In the genomic region with DNA sequence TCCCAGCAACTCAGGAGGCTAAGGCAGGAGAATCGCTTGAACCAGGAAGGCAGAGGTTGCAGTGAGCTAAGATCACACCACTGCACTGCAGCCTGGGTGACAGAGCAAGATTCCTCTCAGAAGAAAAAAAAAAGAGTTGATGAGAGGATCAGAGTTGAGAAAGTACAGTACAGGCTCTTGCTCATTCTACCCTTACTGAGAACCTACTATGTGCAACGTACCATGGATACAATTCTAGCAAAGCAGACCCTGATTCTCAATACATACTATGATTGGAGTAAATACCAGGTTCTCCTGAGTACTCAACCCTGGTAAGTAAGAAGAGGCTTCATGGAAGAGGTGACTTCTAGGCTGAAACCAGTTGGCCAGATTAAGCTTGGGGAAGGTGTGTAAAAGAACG, we compare ENCODE assay signal across 16 cellular contexts. TPM values are rescaled to one million over a fixed set of nuclear protein-coding genes. Genes with fewer than 3 reads are reported as not detected.
DNase-seq lines count a peak whose midpoint lies in the region; ATAC-seq, FAIRE-seq and TF ChIP-seq lines count a peak whose summit lies in the region.
"Had no signal": no experiment of that assay in that cellular context is flagged by ENCODE, and none has a peak within 500 bp of the region (broad histone marks: within the 10 kb centered on the region; RNA-seq: fewer than 3 reads in every experiment).

No MANE protein-coding gene starts in this region.

- H3K36me3 Mint-ChIP-seq in activated T-helper 2 cell treated with anti-CD3 and anti-CD28 coated beads, Interferon-gamma antibody, Interleukin-2, Interleukin-4, amounts not matched to agents 10 μg/mL and 5 μg/mL and 100 μg/mL, durations not matched to agents 14 hours and 24 hours and 36 hours (ENCODE audit: low read depth) = peaks cover 50% of the 10 kb centered on the region

- H3K27ac ChIP-seq in A549 = peak overlapping the region; percentile 92 to 93
- H3K27ac ChIP-seq in DND-41 (ENCODE audit: low read length) = peak overlapping the region; percentile 97
- peak overlapping the region; percentile 84 to 91 for H3K27ac ChIP-seq in liver (ENCODE audit: low read depth in 1 of 2, low read length in 2 of 2)

- peak overlapping the region; percentile 38 for H3K4me3 ChIP-seq in A549
- peak overlapping the region in 1 of 2 experiments; percentile 60; a peak in 2 of 4 replicates for H3K4me3 ChIP-seq in DND-41 (ENCODE audit: low read depth in 1 of 2, low read length in 2 of 2)
- H3K4me3 ChIP-seq in liver (ENCODE audit: low read depth in 1 of 3, low read length in 3 of 3) = peak overlapping the region in 2 of 3 donors; percentile 51 to 57

- H3K4me1 Mint-ChIP-seq in activated T-helper 2 cell treated with anti-CD3 and anti-CD28 coated beads, Interferon-gamma antibody, Interleukin-2, Interleukin-4, amounts not matched to agents 10 μg/mL and 5 μg/mL and 100 μg/mL, durations not matched to agents 14 hours and 24 hours and 36 hours (ENCODE audit: low read depth) = peaks cover 46% of the 10 kb centered on the region

- no peak for DNase-seq in A549 (ENCODE audit: low read depth in 1 of 2, low spot score in 1 of 2)
- DNase-seq in DND-41 = no peak
- DNase-seq in activated T-helper 2 cell treated with anti-CD3 and anti-CD28 coated beads, Interferon-gamma antibody, Interleukin-2, Interleukin-4, amounts not matched to agents 10 μg/mL and 5 μg/mL and 100 μg/mL, durations not matched to agents 14 hours and 24 hours and 36 hours (ENCODE audit: low spot score) = no peak
- no peak for DNase-seq in GM19239 (ENCODE audit: insufficient read length, low spot score)
- no peak for DNase-seq in SW480 (ENCODE audit: low spot score)
- no peak for DNase-seq in posterior vena cava (ENCODE audit: low spot score)
- DNase-seq: amygdala; BE2C; lower lobe of right lung; NK-92 treated with Interleukin-12 subunit alpha and Interleukin-12 subunit beta, amount 100 ng/mL, for 24 hours; stimulated activated naive CD4-positive, alpha-beta T cell treated with Interleukin-2 at 50 U/mL for 16 hours had no signal

- TF ChIP-seq POLR2A in A549 (IDR thresholded peaks at IDR 0.05; ENCODE audit: low read length) = no peak

- TF ChIP-seq EP300 in A549 (IDR thresholded peaks at IDR 0.05) = no peak

- no peaks in the 10 kb centered on the region for H3K9me3 Mint-ChIP-seq in activated T-helper 2 cell treated with anti-CD3 and anti-CD28 coated beads, Interferon-gamma antibody, Interleukin-2, Interleukin-4, amounts not matched to agents 10 μg/mL and 5 μg/mL and 100 μg/mL, durations not matched to agents 14 hours and 24 hours and 36 hours

- TF ChIP-seq RAD21 in A549 (conservative IDR thresholded peaks at IDR 0.05 in 1 of 2, IDR thresholded peaks at IDR 0.05 in 1 of 2) (no peak), liver (IDR thresholded peaks at IDR 0.05) (no peak)

- intact Hi-C loops in activated T-helper 2 cell treated with anti-CD3 and anti-CD28 coated beads, Interferon-gamma antibody, Interleukin-2, Interleukin-4, amounts not matched to agents 10 μg/mL and 5 μg/mL and 100 μg/mL, durations not matched to agents 14 hours and 24 hours and 36 hours (cut with micrococcal nuclease) = loop anchor here (2.0 to 10.0 kb wide), 5 partner anchors 19 to 675 kb away; a partner anchor contains a TSS
- intact Hi-C loops in posterior vena cava (cut with DNase I) = no loop called here

- FAIRE-seq in A549 (lab: Jason Lieb, UNC) (no peak), GM19239 (lab: Jason Lieb, UNC) (no peak)
- FAIRE-seq: G401.6 had no signal

- no peaks in the 10 kb centered on the region for H3K9me3 ChIP-seq in A549
- H3K9me3 ChIP-seq in DND-41 (ENCODE audit: insufficient read depth, low read length, severe bottlenecking) = no peaks in the 10 kb centered on the region
- H3K9me3 ChIP-seq in liver (ENCODE audit: control insufficient read depth in 4 of 4, low read length in 3 of 4) = no peaks in the 10 kb centered on the region
- H3K9me3 ChIP-seq: BE2C, lower lobe of right lung had no signal

- no peak for TF ChIP-seq CTCF in A549 (IDR thresholded peaks at IDR 0.05)
- no peak for TF ChIP-seq CTCF in DND-41 (IDR thresholded peaks at IDR 0.05; ENCODE audit: borderline replicate concordance, extremely low read depth, low read length, poor library complexity, severe bottlenecking)
- no peak for TF ChIP-seq CTCF in liver (IDR thresholded peaks at IDR 0.05; ENCODE audit: low read depth, low read length, missing input control)

- peaks cover 35% of the 10 kb centered on the region for H3K79me2 ChIP-seq in DND-41 (ENCODE audit: insufficient read depth, low read length)
- H3K79me2 ChIP-seq: parathyroid adenoma had no signal

- H3K36me3 ChIP-seq in DND-41 (ENCODE audit: insufficient read depth, low read length) (0 out of 2 replicates have a peak, but pooled peaks cover 4% of the 10 kb centered on the region), liver (ENCODE audit: control insufficient read depth in 4 of 4, insufficient read depth in 3 of 4, low read depth in 1 of 4, low read length in 3 of 4) (peaks cover 0 to 4% (median 2%) of the 10 kb centered on the region in 4 donors)
- H3K36me3 ChIP-seq: BE2C, lower lobe of right lung had no signal

- ATAC-seq in A549 = no peak
- ATAC-seq in DND-41 (ENCODE audit: insufficient read depth, low read depth) = no peak
- ATAC-seq in HG02642 (IDR thresholded peaks at IDR 0.05; ENCODE audit: poor library complexity, unreplicated experiment) = no peak
- ATAC-seq: lower lobe of right lung, SK-N-SH treated with all-trans-retinoic acid at 6 μM for 48 hours had no signal

- CTCF ChIA-PET in A549 (lab: Yijun Ruan, JAX) = interaction anchor here (0.6 to 5.2 kb wide), 7 partner anchors 23 to 1086 kb away, joined by 3 to 38 read pairs (median 9); a partner anchor contains a TSS

- 93% methylated on average over 3 of the region's 3 CpGs for WGBS in A549 (ENCODE audit: missing lambda C conversion rate)
- 92% methylated on average over 3 of the region's 3 CpGs for whole genome bisulfite sequencing in liver

- H4K20me1 ChIP-seq in DND-41 (ENCODE audit: insufficient read depth, low read length) = no peaks in the 10 kb centered on the region

- peak overlapping the region; percentile 1 for H3K4me3 Mint-ChIP-seq in activated T-helper 2 cell treated with anti-CD3 and anti-CD28 coated beads, Interferon-gamma antibody, Interleukin-2, Interleukin-4, amounts not matched to agents 10 μg/mL and 5 μg/mL and 100 μg/mL, durations not matched to agents 14 hours and 24 hours and 36 hours (ENCODE audit: low read depth)

- peak overlapping the region; percentile 59 for H3K27ac Mint-ChIP-seq in activated T-helper 2 cell treated with anti-CD3 and anti-CD28 coated beads, Interferon-gamma antibody, Interleukin-2, Interleukin-4, amounts not matched to agents 10 μg/mL and 5 μg/mL and 100 μg/mL, durations not matched to agents 14 hours and 24 hours and 36 hours

- H3K9ac ChIP-seq in DND-41 (ENCODE audit: low read depth, low read length) (peak overlapping the region; percentile 59), liver (ENCODE audit: low read depth in 1 of 2, low read length in 2 of 2) (peak overlapping the region; percentile 30 to 78)
- H3K9ac ChIP-seq: parathyroid adenoma had no signal

- H3K27me3 ChIP-seq in DND-41 (ENCODE audit: insufficient read depth, low read length, poor library complexity) (no peaks in the 10 kb centered on the region), liver (ENCODE audit: control insufficient read depth in 4 of 4, insufficient read depth in 4 of 4, low read length in 3 of 4) (no peaks in the 10 kb centered on the region)
- H3K27me3 ChIP-seq: BE2C had no signal

- H3K4me2 ChIP-seq in A549 (peak overlapping the region; percentile 78), DND-41 (ENCODE audit: insufficient read depth, low read length) (peak overlapping the region; percentile 60; the same call in 1 of the 2 replicates)

- no peak overlapping the region for H2AFZ ChIP-seq in DND-41 (ENCODE audit: low read depth, low read length)

- H3K4me1 ChIP-seq in A549 = peaks cover 50% of the 10 kb centered on the region
- peaks cover 31% of the 10 kb centered on the region for H3K4me1 ChIP-seq in DND-41 (ENCODE audit: insufficient read depth, low read length)
- peaks cover 10 to 30% (median 14%) of the 10 kb centered on the region in 4 donors for H3K4me1 ChIP-seq in liver (ENCODE audit: control insufficient read depth in 4 of 4, insufficient read depth in 4 of 4, low read length in 3 of 4)
- H3K4me1 ChIP-seq: parathyroid adenoma had no signal

- no peaks in the 10 kb centered on the region for H3K27me3 Mint-ChIP-seq in activated T-helper 2 cell treated with anti-CD3 and anti-CD28 coated beads, Interferon-gamma antibody, Interleukin-2, Interleukin-4, amounts not matched to agents 10 μg/mL and 5 μg/mL and 100 μg/mL, durations not matched to agents 14 hours and 24 hours and 36 hours (ENCODE audit: low read depth)

- POLR2A ChIA-PET in A549 (lab: Yijun Ruan, JAX) = interaction anchor here (1.5 to 1.8 kb wide), 2 partner anchors 17 to 20 kb away, joined by 5 to 10 read pairs; no protein-coding TSS in a partner anchor

RNA-seq across cellular contexts. Expression of a gene that starts 1.2 kb away (rescaled TPM):
- polyA plus RNA-seq in A549 (2011; rRNA removed) (35.5 and 49.4 TPM in 2 replicates), A549 (2017; fragmentation: RNase III; extraction: RNeasy Plus Mini Kit Qiagen cat#74134 plus additional on column Dnase treatment) (22.7 to 27.0 TPM (median 23.2 TPM) in 3 replicates), liver (10 to 100 TPM; 15.9 to 20.0 TPM)
- 21.0 and 26.9 TPM in 2 replicates for polyA plus RNA-seq in A549 (2012; cell fraction: cytosol; rRNA removed)
- 23.1 and 27.0 TPM in 2 replicates for polyA plus RNA-seq in A549 (2012; cell fraction: nucleus; rRNA removed)
- polyA minus RNA-seq in A549 (2011; rRNA and poly(A)+ RNA removed) = 130 and 160 TPM in 2 replicates
- 21.3 and 25.4 TPM in 2 replicates for total RNA-seq in activated T-helper 2 cell treated with anti-CD3 and anti-CD28 coated beads, Interferon-gamma antibody, Interleukin-2, Interleukin-4, amounts not matched to agents 10 μg/mL and 5 μg/mL and 100 μg/mL, durations not matched to agents 14 hours and 24 hours and 36 hours
- total RNA-seq in liver (10 to 100 TPM; 24.0 to 28.0 TPM), posterior vena cava (10 to 100 TPM; 19.8 to 23.0 TPM)

RNA-seq across cellular contexts. Expression of a gene that starts 57.4 kb away (rescaled TPM):
- 18.4 and 21.0 TPM in 2 replicates for polyA plus RNA-seq in A549 (2011; rRNA removed)
- 16.9 and 20.4 TPM in 2 replicates for polyA plus RNA-seq in A549 (2012; cell fraction: cytosol; rRNA removed)
- 19.9 and 28.5 TPM in 2 replicates for polyA plus RNA-seq in A549 (2012; cell fraction: nucleus; rRNA removed)
- polyA plus RNA-seq in A549 (2017; fragmentation: RNase III; extraction: RNeasy Plus Mini Kit Qiagen cat#74134 plus additional on column Dnase treatment) = 17.7 to 23.8 TPM (median 20.1 TPM) in 3 replicates
- polyA minus RNA-seq in A549 (2011; rRNA and poly(A)+ RNA removed) = 22.1 and 24.9 TPM in 2 replicates
- total RNA-seq in activated T-helper 2 cell treated with anti-CD3 and anti-CD28 coated beads, Interferon-gamma antibody, Interleukin-2, Interleukin-4, amounts not matched to agents 10 μg/mL and 5 μg/mL and 100 μg/mL, durations not matched to agents 14 hours and 24 hours and 36 hours = 29.5 and 31.9 TPM in 2 replicates
- 1 to 10 TPM; 3.8 to 6.1 TPM for total RNA-seq in liver
- 1 to 10 TPM; 3.4 to 3.6 TPM for polyA plus RNA-seq in liver
- 10 to 100 TPM; 10.5 to 10.8 TPM for total RNA-seq in posterior vena cava

RNA-seq across cellular contexts. Expression of a gene that starts 59.1 kb away (rescaled TPM):
- polyA plus RNA-seq in A549 (2011; rRNA removed) (not detected in 2 replicates), A549 (2017; fragmentation: RNase III; extraction: RNeasy Plus Mini Kit Qiagen cat#74134 plus additional on column Dnase treatment) (not detected in 3 replicates), liver (not detected)
- polyA plus RNA-seq in A549 (2012; cell fraction: cytosol; rRNA removed) = 0.03 TPM in 2 replicates
- 0.21 TPM in 1 of 2 replicates, not detected in the other for polyA plus RNA-seq in A549 (2012; cell fraction: nucleus; rRNA removed)
- not detected in 2 replicates for polyA minus RNA-seq in A549 (2011; rRNA and poly(A)+ RNA removed)
- total RNA-seq in activated T-helper 2 cell treated with anti-CD3 and anti-CD28 coated beads, Interferon-gamma antibody, Interleukin-2, Interleukin-4, amounts not matched to agents 10 μg/mL and 5 μg/mL and 100 μg/mL, durations not matched to agents 14 hours and 24 hours and 36 hours = not detected in 2 replicates
- total RNA-seq in liver (not detected), posterior vena cava (not detected)
- total RNA-seq: lower lobe of right lung had no signal
